Comparison of ENCODE assay signal across 13 cellular contexts in genomic region chr2:66443977-66444855, GRCh38. TPM values are rescaled to one million over a fixed set of nuclear protein-coding genes. Genes with fewer than 3 reads are reported as not detected.
A peak's percentile ranks its signal among the peaks of the same experiment; 100 is the strongest.
DNase-seq lines count a peak whose midpoint lies in the region; ATAC-seq and TF ChIP-seq lines count a peak whose summit lies in the region.
"Had no signal": no experiment of that assay in that cellular context is flagged by ENCODE, and none has a peak within 500 bp of the region (broad histone marks: within the 10 kb centered on the region; RNA-seq: fewer than 3 reads in every experiment).

No MANE protein-coding gene starts in this region.

- H3K4me1 Mint-ChIP-seq in activated T-helper 1 cell treated with anti-CD3 and anti-CD28 coated beads, Interleukin-12 subunit alpha, Interleukin-12 subunit beta, Interleukin-2, Interleukin-4 antibody, amounts not matched to agents 30 ng/mL and 10 ng/mL and 1 ng/mL, durations not matched to agents 14 hours and 24 hours and 36 hours (ENCODE audit: low read depth), result no peaks in the 10 kb centered on the region
- H3K4me1 Mint-ChIP-seq: activated CD8-positive, alpha-beta memory T cell treated with anti-CD3 and anti-CD28 coated beads, Interleukin-2, amount 10 ng/mL, durations not matched to agents 7 days and 5 days had no signal

- peak overlapping the region in 1 of 2 donors; percentile 12 for H3K9ac ChIP-seq in duodenal mucosa (ENCODE audit: low read depth in 1 of 2, low read length in 2 of 2)

- H3K36me3 ChIP-seq in duodenal mucosa (ENCODE audit: control insufficient read depth in 1 of 2, insufficient read depth in 2 of 2, low read length in 2 of 2), result no peaks in the 10 kb centered on the region
- peaks cover 6% of the 10 kb centered on the region for H3K36me3 ChIP-seq in lower lobe of right lung

- no peak overlapping the region for H3K27ac ChIP-seq in duodenal mucosa (ENCODE audit: low read depth, low read length)
- H3K27ac ChIP-seq in lower lobe of right lung, result peak overlapping the region; percentile 91
- peak overlapping the region; percentile 49 for H3K27ac ChIP-seq in substantia nigra (ENCODE audit: low read depth, low read length, poor library complexity, severe bottlenecking)
- H3K27ac ChIP-seq: SJSA1 had no signal

- peaks cover 54% of the 10 kb centered on the region for H3K27me3 Mint-ChIP-seq in activated T-helper 1 cell treated with anti-CD3 and anti-CD28 coated beads, Interleukin-12 subunit alpha, Interleukin-12 subunit beta, Interleukin-2, Interleukin-4 antibody, amounts not matched to agents 30 ng/mL and 10 ng/mL and 1 ng/mL, durations not matched to agents 14 hours and 24 hours and 36 hours (ENCODE audit: insufficient read depth)

- no peak for TF ChIP-seq CTCF in HFF-Myc (IDR thresholded peaks at IDR 0.05; ENCODE audit: low read depth, low read length, missing control alignments)
- no peak for TF ChIP-seq CTCF in lower lobe of right lung (IDR thresholded peaks at IDR 0.05)

- H3K4me3 ChIP-seq in HFF-Myc (replicated peaks; ENCODE audit: low read depth, low read length) (peak overlapping the region; percentile 83), duodenal mucosa (ENCODE audit: low read depth in 1 of 2, low read length in 2 of 2) (peak overlapping the region; percentile 13 to 29), lower lobe of right lung (peak overlapping the region; percentile 71)
- H3K4me3 ChIP-seq: SJSA1 had no signal

- intact Hi-C loops in lower lobe of right lung (cut with DNase I), result loop anchor here (10.0 kb wide), 1 partner anchor 131 kb away; no protein-coding TSS in a partner anchor
- intact Hi-C loops in activated T-helper 1 cell treated with anti-CD3 and anti-CD28 coated beads, Interleukin-12 subunit alpha, Interleukin-12 subunit beta, Interleukin-2, Interleukin-4 antibody, amounts not matched to agents 30 ng/mL and 10 ng/mL and 1 ng/mL, durations not matched to agents 14 hours and 24 hours and 36 hours (cut with micrococcal nuclease), result no loop called here

- peak in 1 of 2 donors; percentile 22 for ATAC-seq in lower lobe of right lung
- ATAC-seq: activated CD8-positive, alpha-beta memory T cell treated with anti-CD3 and anti-CD28 coated beads, Interleukin-2, amount 10 ng/mL, durations not matched to agents 7 days and 5 days had no signal

- no peaks in the 10 kb centered on the region for H3K9me3 ChIP-seq in duodenal mucosa (ENCODE audit: control insufficient read depth in 1 of 2, low read length in 2 of 2)
- H3K9me3 ChIP-seq in lower lobe of right lung, result no peaks in the 10 kb centered on the region
- H3K9me3 ChIP-seq: SJSA1 had no signal

- H3K9me3 Mint-ChIP-seq in activated T-helper 1 cell treated with anti-CD3 and anti-CD28 coated beads, Interleukin-12 subunit alpha, Interleukin-12 subunit beta, Interleukin-2, Interleukin-4 antibody, amounts not matched to agents 30 ng/mL and 10 ng/mL and 1 ng/mL, durations not matched to agents 14 hours and 24 hours and 36 hours, result no peaks in the 10 kb centered on the region
- H3K9me3 Mint-ChIP-seq: dendritic cell treated with granulocyte-macrophage colony-stimulating factor and Interleukin-4, amounts not matched to agents 40 ng/mL and 50 ng/mL, for 4 days had no signal

- no peak overlapping the region for H3K4me3 Mint-ChIP-seq in activated T-helper 1 cell treated with anti-CD3 and anti-CD28 coated beads, Interleukin-12 subunit alpha, Interleukin-12 subunit beta, Interleukin-2, Interleukin-4 antibody, amounts not matched to agents 30 ng/mL and 10 ng/mL and 1 ng/mL, durations not matched to agents 14 hours and 24 hours and 36 hours
- H3K4me3 Mint-ChIP-seq: activated CD8-positive, alpha-beta memory T cell treated with anti-CD3 and anti-CD28 coated beads, Interleukin-2, amount 10 ng/mL, durations not matched to agents 7 days and 5 days; dendritic cell treated with granulocyte-macrophage colony-stimulating factor and Interleukin-4, amounts not matched to agents 40 ng/mL and 50 ng/mL, for 4 days had no signal

- H3K36me3 Mint-ChIP-seq in activated T-helper 1 cell treated with anti-CD3 and anti-CD28 coated beads, Interleukin-12 subunit alpha, Interleukin-12 subunit beta, Interleukin-2, Interleukin-4 antibody, amounts not matched to agents 30 ng/mL and 10 ng/mL and 1 ng/mL, durations not matched to agents 14 hours and 24 hours and 36 hours (ENCODE audit: low read depth), result no peaks in the 10 kb centered on the region

- no peaks in the 10 kb centered on the region for H3K4me1 ChIP-seq in duodenal mucosa (ENCODE audit: control insufficient read depth in 1 of 2, insufficient read depth in 2 of 2, low read length in 2 of 2)
- H3K4me1 ChIP-seq in lower lobe of right lung, result peaks cover 5% of the 10 kb centered on the region
- H3K4me1 ChIP-seq: SJSA1 had no signal

- DNase-seq in HFF-Myc (ENCODE audit: extremely low read depth, low read depth) (no peak), lower lobe of right lung (peak; percentile 43), substantia nigra (lab: John Stamatoyannopoulos, UW) (peak in 3 of 49 donors; percentile 26 to 33 (median 29)), NCI-H82 (lab: John Stamatoyannopoulos, UW) (no peak), middle frontal gyrus (ENCODE audit: extremely low spot score, low spot score) (no peak)
- DNase-seq in stimulated activated CD4-positive, alpha-beta T cell treated with anti-CD3 and anti-CD28 coated beads, Interleukin-15, amount 100 ng/mL, for 24 hours, result no peak
- no peak for DNase-seq in activated T-helper 1 cell treated with anti-CD3 and anti-CD28 coated beads, Interleukin-12 subunit alpha, Interleukin-12 subunit beta, Interleukin-2, Interleukin-4 antibody, amounts not matched to agents 30 ng/mL and 10 ng/mL and 1 ng/mL, durations not matched to agents 14 hours and 24 hours and 36 hours (ENCODE audit: low spot score)
- DNase-seq: activated CD8-positive, alpha-beta memory T cell treated with anti-CD3 and anti-CD28 coated beads, Interleukin-2, amount 10 ng/mL, durations not matched to agents 7 days and 5 days; DMS153; NCI-H226 had no signal

- peaks cover 19 to 50% of the 10 kb centered on the region in 2 donors for H3K27me3 ChIP-seq in duodenal mucosa (ENCODE audit: control insufficient read depth in 1 of 2, insufficient read depth in 2 of 2, low read length in 2 of 2)
- H3K27me3 ChIP-seq in lower lobe of right lung (ENCODE audit: low read depth), result peaks cover 37% of the 10 kb centered on the region
- H3K27me3 ChIP-seq: SJSA1 had no signal

- no peak overlapping the region for H3K27ac Mint-ChIP-seq in activated T-helper 1 cell treated with anti-CD3 and anti-CD28 coated beads, Interleukin-12 subunit alpha, Interleukin-12 subunit beta, Interleukin-2, Interleukin-4 antibody, amounts not matched to agents 30 ng/mL and 10 ng/mL and 1 ng/mL, durations not matched to agents 14 hours and 24 hours and 36 hours
- H3K27ac Mint-ChIP-seq: activated CD8-positive, alpha-beta memory T cell treated with anti-CD3 and anti-CD28 coated beads, Interleukin-2, amount 10 ng/mL, durations not matched to agents 7 days and 5 days; dendritic cell treated with granulocyte-macrophage colony-stimulating factor and Interleukin-4, amounts not matched to agents 40 ng/mL and 50 ng/mL, for 4 days had no signal

RNA-seq across cellular contexts. Expression of gene MEIS1, which starts 9.3 kb away (rescaled TPM):
- total RNA-seq in lower lobe of right lung, result 54.7 TPM
- total RNA-seq in activated T-helper 1 cell treated with anti-CD3 and anti-CD28 coated beads, Interleukin-12 subunit alpha, Interleukin-12 subunit beta, Interleukin-2, Interleukin-4 antibody, amounts not matched to agents 30 ng/mL and 10 ng/mL and 1 ng/mL, durations not matched to agents 14 hours and 24 hours and 36 hours, result not detected in 2 replicates
- total RNA-seq: activated CD8-positive, alpha-beta memory T cell treated with anti-CD3 and anti-CD28 coated beads, Interleukin-2, amount 10 ng/mL, durations not matched to agents 7 days and 5 days had no signal

Comparison
In these comparisons a context has a peak if more than half of its experiments do, and no peak if none do; other contexts are left out.
1. H3K4me3 ChIP-seq: peak in every context shown above with its lines; median percentile 83 in HFF-Myc; 71 in lower lobe of right lung; 21 in duodenal mucosa.
2. RNA of gene MEIS1, which starts 9.3 kb away (total RNA-seq): 54.7 TPM in lower lobe of right lung (single experiment); not detected in activated T-helper 1 cell treated with anti-CD3 and anti-CD28 coated beads, Interleukin-12 subunit alpha, Interleukin-12 subunit beta, Interleukin-2, Interleukin-4 antibody, amounts not matched to agents 30 ng/mL and 10 ng/mL and 1 ng/mL, durations not matched to agents 14 hours and 24 hours and 36 hours; every median in the first group is over 10 times any median in the second.